22 cellular contexts compared by ENCODE assay signal in the genomic region with DNA sequence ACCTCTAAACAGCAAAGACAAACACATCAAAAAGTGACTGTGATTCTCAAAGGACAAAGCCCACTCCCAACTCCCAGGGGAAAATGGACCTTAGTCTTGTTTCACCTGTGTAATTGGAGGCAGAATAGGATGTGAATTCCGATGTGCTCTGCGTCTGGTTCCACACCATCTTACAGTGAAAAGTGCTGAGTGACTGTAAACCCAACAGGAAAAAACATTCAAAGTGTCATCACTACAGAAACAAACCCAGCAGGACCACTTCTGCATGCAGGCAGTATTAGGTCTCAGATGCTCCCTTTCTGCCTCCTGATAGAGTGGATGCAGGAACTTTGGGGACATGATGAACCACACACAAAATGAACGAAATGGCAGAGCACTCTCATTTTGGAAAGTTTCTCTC.
"Had no signal": no experiment of that assay in that cellular context is flagged by ENCODE, and none has a peak within 500 bp of the region (broad histone marks: within the 10 kb centered on the region; RNA-seq: fewer than 3 reads in every experiment).

No MANE protein-coding gene starts in this region.

- H3K27me3 Mint-ChIP-seq: central memory CD8-positive, alpha-beta T cell had no signal

- H3K9me3 ChIP-seq: adrenal gland, heart left ventricle, mucosa of descending colon, right atrium auricular region, upper lobe of right lung had no signal

- H3K27ac Mint-ChIP-seq: activated CD8-positive, alpha-beta T cell treated with anti-CD3 and anti-CD28 coated beads, Interleukin-2, amount 10 ng/mL, durations not matched to agents 7 days and 5 days; T-helper 2 cell treated with Interferon-gamma antibody and Interleukin-4, amounts not matched to agents 5 μg/mL and 100 μg/mL, for 36 hours had no signal

- H3K27ac ChIP-seq: adrenal gland, heart left ventricle, right atrium auricular region, upper lobe of right lung, WERI-Rb-1 had no signal

- H3K27me3 ChIP-seq: adrenal gland, heart left ventricle, right atrium auricular region, upper lobe of right lung had no signal

- H3K4me3 Mint-ChIP-seq: activated CD8-positive, alpha-beta T cell treated with anti-CD3 and anti-CD28 coated beads, Interleukin-2, amount 10 ng/mL, durations not matched to agents 7 days and 5 days; central memory CD8-positive, alpha-beta T cell; neural crest cell; T-helper 2 cell treated with Interferon-gamma antibody and Interleukin-4, amounts not matched to agents 5 μg/mL and 100 μg/mL, for 36 hours had no signal

- H3K4me3 ChIP-seq: adrenal gland, heart left ventricle, mucosa of descending colon, right atrium auricular region, upper lobe of right lung had no signal

- DNase-seq: activated CD4-positive, alpha-beta T cell treated with anti-CD3 and anti-CD28 coated beads for 1 hour; activated CD4-positive, alpha-beta T cell treated with anti-CD3 and anti-CD28 coated beads, Interleukin-2, amount 50 U/mL, for 1 hour; activated CD8-positive, alpha-beta T cell treated with anti-CD3 and anti-CD28 coated beads, Interleukin-2, amount 10 ng/mL, durations not matched to agents 7 days and 5 days; activated effector memory CD4-positive, alpha-beta T cell treated with Interleukin-2 at 50 U/mL for 16 hours; activated naive CD4-positive, alpha-beta T cell treated with anti-CD3 and anti-CD28 coated beads, Interleukin-2, amount 50 U/mL, for 16 hours; activated T-cell treated with anti-CD3 and anti-CD28 coated beads, Interleukin-2, amount 50 U/mL, for 1 hour; adrenal gland; effector memory CD4-positive, alpha-beta T cell; heart left ventricle; left cardiac atrium; mesenchymal stem cell; mucosa of descending colon; stimulated activated CD4-positive, alpha-beta T cell treated with anti-CD3 and anti-CD28 coated beads, Interleukin-4, amount 100 ng/mL, for 24 hours; stimulated activated naive CD8-positive, alpha-beta T cell treated with anti-CD3 and anti-CD28 coated beads, Interleukin-15, Interleukin-2, amounts not matched to agents 100 U/mL and 50 U/mL, for 24 hours; upper lobe of right lung; WERI-Rb-1 had no signal

- ATAC-seq: activated CD8-positive, alpha-beta T cell treated with anti-CD3 and anti-CD28 coated beads, Interleukin-2, amount 10 ng/mL, durations not matched to agents 7 days and 5 days; esophagus mucosa; heart left ventricle; left cardiac atrium; mucosa of descending colon; SK-N-SH treated with all-trans-retinoic acid at 6 μM for 48 hours; stimulated activated naive CD8-positive, alpha-beta T cell treated with anti-CD3 and anti-CD28 coated beads, Interleukin-15, Interleukin-2, amounts not matched to agents 100 U/mL and 50 U/mL, for 24 hours; upper lobe of right lung had no signal
